ENCODE assay signal across 8 cellular contexts in genomic region chr19:55638864-55639359, GRCh38. TPM values are rescaled to one million over a fixed set of nuclear protein-coding genes. Genes with fewer than 3 reads are reported as not detected.
DNase-seq lines count a peak whose midpoint lies in the region; FAIRE-seq and TF ChIP-seq lines count a peak whose summit lies in the region.

No MANE protein-coding gene starts in this region.

- H2BK12ac ChIP-seq in neuronal stem cell (ENCODE audit: low read length), result no peak overlapping the region

- no peak overlapping the region for H3K14ac ChIP-seq in neuronal stem cell (ENCODE audit: low read length)

- H3K4ac ChIP-seq in neuronal stem cell (ENCODE audit: low read length), result no peak overlapping the region

- TF ChIP-seq CTCF in BJ (IDR thresholded peaks at IDR 0.05; ENCODE audit: insufficient read depth, low read depth, low read length) (peak; percentile 55), brain (conservative IDR thresholded peaks at IDR 0.05) (peak; percentile 36 to 46)

- POLR2A ChIA-PET in BJ (lab: Charles Lee), result no interaction called here

- DNase-seq in BJ (ENCODE audit: low read depth), result no peak
- no peak for DNase-seq in GM19239 (ENCODE audit: insufficient read length, low spot score)
- peak; percentile 36 for DNase-seq in SK-N-DZ (ENCODE audit: low spot score)
- no peak for DNase-seq in neuronal stem cell (ENCODE audit: low spot score)
- no peak for DNase-seq in NCI-H1694 treated with DMSO at 0.1 percent for 48 hours (lab: John Stamatoyannopoulos, UW)
- no peak for DNase-seq in HuH-7 (ENCODE audit: low spot score)
- DNase-seq in NCI-H510A (lab: John Stamatoyannopoulos, UW), result no peak

- no peak overlapping the region for H3K27ac ChIP-seq in neuronal stem cell (replicated peaks; ENCODE audit: low read length)

- no peak overlapping the region for H4K91ac ChIP-seq in neuronal stem cell (ENCODE audit: low read depth, low read length, poor library complexity)

- peak overlapping the region; percentile 75 to 94 (median 87) for H3K27ac Mint-ChIP-seq in brain

- peaks cover 23 to 26% of the 10 kb centered on the region in 2 donors for H3K4me1 ChIP-seq in neuronal stem cell (ENCODE audit: control insufficient read depth in 2 of 2, insufficient read depth in 1 of 2, low read depth in 1 of 2, low read length in 2 of 2)

- H3K27me3 ChIP-seq in BJ (ENCODE audit: control insufficient read depth, insufficient read depth, low read length), result no peaks in the 10 kb centered on the region
- H3K27me3 ChIP-seq in neuronal stem cell (ENCODE audit: control insufficient read depth in 3 of 3, insufficient read depth in 3 of 3, low read depth in 1 of 3, low read length in 3 of 3), result no peaks in the 10 kb centered on the region

- H2BK120ac ChIP-seq in neuronal stem cell (ENCODE audit: low read depth, low read length), result peak overlapping the region; percentile 28

- H3K9me3 ChIP-seq in neuronal stem cell (replicated peaks in 1 of 2; ENCODE audit: control insufficient read depth in 2 of 2, insufficient read depth in 1 of 2, low read depth in 1 of 2, low read length in 2 of 2), result no peaks in the 10 kb centered on the region

- H3K36me3 Mint-ChIP-seq in brain, result peaks cover 18% of the 10 kb centered on the region

- peak overlapping the region; percentile 72 to 89 (median 77) for H3K4me3 Mint-ChIP-seq in brain

- FAIRE-seq in GM19239 (lab: Jason Lieb, UNC), result peak; percentile 74

- H3K9ac ChIP-seq in neuronal stem cell (ENCODE audit: low read depth, low read length, poor library complexity), result no peak overlapping the region

- no peak overlapping the region for H3K23ac ChIP-seq in neuronal stem cell (ENCODE audit: low read depth, low read length, poor library complexity)

- peaks cover 24% of the 10 kb centered on the region for H3K27me3 Mint-ChIP-seq in brain

- H2AFZ ChIP-seq in neuronal stem cell (ENCODE audit: low read length), result no peak overlapping the region

- no CpG with 5 or more reads among the region's 6 CpGs for WGBS in neuronal stem cell (ENCODE audit: extremely low coverage in 2 of 2, insufficient read length in 2 of 2, insufficient replicate concordance in 1 of 2), 2 donors

- no peak overlapping the region for H2BK15ac ChIP-seq in neuronal stem cell (ENCODE audit: low read length)

- H3K4me3 ChIP-seq in BJ (ENCODE audit: low read depth, low read length) (no peak overlapping the region), neuronal stem cell (ENCODE audit: low read length in 2 of 2) (no peak overlapping the region)

- H2AK5ac ChIP-seq in neuronal stem cell (ENCODE audit: low read depth, low read length), result peak overlapping the region; percentile 25

- no peak overlapping the region for H3K18ac ChIP-seq in neuronal stem cell (ENCODE audit: low read length)

- CTCF ChIA-PET in BJ (lab: Yijun Ruan, JAX), result interaction anchor here (1.0 to 2.5 kb wide), 4 partner anchors 12 to 33 kb away, joined by 3 to 9 read pairs (median 6); partner anchors contain the start of gene U2AF2

- H3K9me3 Mint-ChIP-seq in brain, result no peaks in the 10 kb centered on the region

- no peak overlapping the region for H2BK5ac ChIP-seq in neuronal stem cell (ENCODE audit: low read length)

- H3K4me1 Mint-ChIP-seq in brain, result peaks cover 73% of the 10 kb centered on the region

- H4K8ac ChIP-seq in neuronal stem cell (ENCODE audit: low read depth, low read length), result no peak overlapping the region

- peaks cover 39% of the 10 kb centered on the region for H3K79me1 ChIP-seq in neuronal stem cell (ENCODE audit: low read depth, low read length)

- no peak overlapping the region for H3K4me2 ChIP-seq in neuronal stem cell (ENCODE audit: insufficient read depth, low read length, poor library complexity, severe bottlenecking)

- no peaks in the 10 kb centered on the region; the same call in 1 of the 2 replicates for H3K36me3 ChIP-seq in BJ (ENCODE audit: control insufficient read depth, insufficient read depth, low read length)
- peaks cover 2 to 7% of the 10 kb centered on the region in 2 donors for H3K36me3 ChIP-seq in neuronal stem cell (replicated peaks in 1 of 2; ENCODE audit: control insufficient read depth in 2 of 2, insufficient read depth in 2 of 2, low read length in 2 of 2)

RNA-seq across cellular contexts. Expression of gene ZNF580, which starts 1.9 kb away (rescaled TPM):
- polyA plus RNA-seq in BJ (2011; rRNA removed) (10.3 and 12.2 TPM in 2 replicates), brain (ENCODE audit: insufficient read depth, low read depth, low replicate concordance) (43.5 TPM)
- 8.8 and 9.7 TPM in 2 replicates for polyA minus RNA-seq in BJ (2011; rRNA and poly(A)+ RNA removed)
- 6.5 and 12.3 TPM in 2 replicates for polyA plus RNA-seq in SK-N-DZ (2014; cell fraction: cytosol; rRNA removed)
- 12.4 and 15.1 TPM in 2 replicates for polyA plus RNA-seq in SK-N-DZ (2014; cell fraction: nucleus; rRNA removed)
- polyA plus RNA-seq in neuronal stem cell (2013, experiment 1 of 2), result 42.3 TPM
- 43.4 TPM for polyA plus RNA-seq in neuronal stem cell (2013, experiment 2 of 2)

RNA-seq across cellular contexts. Expression of gene ZNF581, which starts 4.5 kb away (rescaled TPM):
- polyA plus RNA-seq in BJ (2011; rRNA removed), result 22.1 and 31.3 TPM in 2 replicates
- 17.4 and 25.2 TPM in 2 replicates for polyA minus RNA-seq in BJ (2011; rRNA and poly(A)+ RNA removed)
- polyA plus RNA-seq in SK-N-DZ (2014; cell fraction: cytosol; rRNA removed), result 12.8 and 16.3 TPM in 2 replicates
- polyA plus RNA-seq in SK-N-DZ (2014; cell fraction: nucleus; rRNA removed), result 13.8 and 14.5 TPM in 2 replicates
- 24.5 TPM for polyA plus RNA-seq in brain (ENCODE audit: insufficient read depth, low read depth, low replicate concordance)
- polyA plus RNA-seq in neuronal stem cell (2013, experiment 1 of 2), result 37.9 TPM
- polyA plus RNA-seq in neuronal stem cell (2013, experiment 2 of 2), result 37.2 TPM

RNA-seq across cellular contexts. Expression of gene CCDC106, which starts 9.1 kb away (rescaled TPM):
- polyA plus RNA-seq in BJ (2011; rRNA removed) (5.5 and 8.9 TPM in 2 replicates), brain (ENCODE audit: insufficient read depth, low read depth, low replicate concordance) (31.4 TPM)
- polyA minus RNA-seq in BJ (2011; rRNA and poly(A)+ RNA removed), result 4.2 and 4.5 TPM in 2 replicates
- 12.5 and 14.6 TPM in 2 replicates for polyA plus RNA-seq in SK-N-DZ (2014; cell fraction: cytosol; rRNA removed)
- polyA plus RNA-seq in SK-N-DZ (2014; cell fraction: nucleus; rRNA removed), result 18.2 and 20.0 TPM in 2 replicates
- 19.8 TPM for polyA plus RNA-seq in neuronal stem cell (2013, experiment 1 of 2)
- 19.8 TPM for polyA plus RNA-seq in neuronal stem cell (2013, experiment 2 of 2)

RNA-seq across cellular contexts. Expression of gene ZNF784, which starts 14.5 kb away (rescaled TPM):
- polyA plus RNA-seq in BJ (2011; rRNA removed), result 2.9 and 4.5 TPM in 2 replicates
- polyA minus RNA-seq in BJ (2011; rRNA and poly(A)+ RNA removed), result 2.9 and 4.0 TPM in 2 replicates
- 1.7 and 2.9 TPM in 2 replicates for polyA plus RNA-seq in SK-N-DZ (2014; cell fraction: cytosol; rRNA removed)
- polyA plus RNA-seq in SK-N-DZ (2014; cell fraction: nucleus; rRNA removed), result 1.5 and 1.7 TPM in 2 replicates
- 5.8 TPM for polyA plus RNA-seq in brain (ENCODE audit: insufficient read depth, low read depth, low replicate concordance)
- polyA plus RNA-seq in neuronal stem cell (2013, experiment 1 of 2), result 6.9 TPM
- 6.6 TPM for polyA plus RNA-seq in neuronal stem cell (2013, experiment 2 of 2)

RNA-seq across cellular contexts. Expression of gene U2AF2, which starts 15.9 kb away (rescaled TPM):
- 152 and 170 TPM in 2 replicates for polyA plus RNA-seq in BJ (2011; rRNA removed)
- 65.9 and 93.2 TPM in 2 replicates for polyA minus RNA-seq in BJ (2011; rRNA and poly(A)+ RNA removed)
- polyA plus RNA-seq in SK-N-DZ (2014; cell fraction: cytosol; rRNA removed), result 120 and 160 TPM in 2 replicates
- 129 and 133 TPM in 2 replicates for polyA plus RNA-seq in SK-N-DZ (2014; cell fraction: nucleus; rRNA removed)
- 199 TPM for polyA plus RNA-seq in brain (ENCODE audit: insufficient read depth, low read depth, low replicate concordance)
- polyA plus RNA-seq in neuronal stem cell (2013, experiment 1 of 2), result 155 TPM
- 147 TPM for polyA plus RNA-seq in neuronal stem cell (2013, experiment 2 of 2)
